8 cellular contexts compared by ENCODE assay signal in genomic region chr1:13702425-13703127, GRCh38. TPM values are rescaled to one million over a fixed set of nuclear protein-coding genes. Genes with fewer than 3 reads are reported as not detected.
A peak's percentile ranks its signal among the peaks of the same experiment; 100 is the strongest.
DNase-seq lines count a peak whose midpoint lies in the region; ATAC-seq and TF ChIP-seq lines count a peak whose summit lies in the region.

No MANE protein-coding gene starts in this region.

- peaks cover 4% of the 10 kb centered on the region for H3K9me3 Mint-ChIP-seq in activated naive CD8-positive, alpha-beta T cell treated with anti-CD3 and anti-CD28 coated beads for 36 hours

- peaks cover 0 to 21% (median 0%) of the 10 kb centered on the region in 11 experiments; a peak in 6 of 22 replicates for H4K20me1 ChIP-seq in BLaER1 treated with 17β-estradiol and CSF1 and Interleukin-3, amounts not matched to agents 10 nM and 100 nM
- H4K20me1 ChIP-seq in Loucy (ENCODE audit: insufficient read depth, low read length, poor library complexity, severe bottlenecking): peaks cover 7% of the 10 kb centered on the region

- H3K36me3 Mint-ChIP-seq in activated naive CD8-positive, alpha-beta T cell treated with anti-CD3 and anti-CD28 coated beads for 36 hours: peaks cover 28% of the 10 kb centered on the region

- H3K27ac ChIP-seq in BLaER1 treated with 17β-estradiol and CSF1 and Interleukin-3, amounts not matched to agents 10 nM and 100 nM: peak overlapping the region in 10 of 11 experiments; percentile 7 to 98 (median 96); a peak in 16 of 22 replicates
- H3K27ac ChIP-seq in left lung: peak overlapping the region in 1 of 2 donors; percentile 97

- no peaks in the 10 kb centered on the region for H3K9me2 ChIP-seq in Loucy (replicated peaks; ENCODE audit: low read depth, low read length)

- intact Hi-C loops in left lung (cut with DNase I): no loop called here

- H3K4me2 ChIP-seq in BLaER1 treated with 17β-estradiol and CSF1 and Interleukin-3, amounts not matched to agents 10 nM and 100 nM: peak overlapping the region; percentile 62 to 94 (median 83)
- H3K4me2 ChIP-seq in Loucy (ENCODE audit: low read depth, low read length, poor library complexity, severe bottlenecking): peak overlapping the region; percentile 79

- peaks cover 59% of the 10 kb centered on the region for H3K4me1 Mint-ChIP-seq in activated naive CD8-positive, alpha-beta T cell treated with anti-CD3 and anti-CD28 coated beads for 36 hours

- H3K9ac ChIP-seq in BLaER1 treated with 17β-estradiol and CSF1 and Interleukin-3, amounts not matched to agents 10 nM and 100 nM: peak overlapping the region in 8 of 11 experiments; percentile 27 to 98 (median 96); a peak in 14 of 22 replicates
- peak overlapping the region; percentile 89 for H3K9ac ChIP-seq in Loucy (ENCODE audit: low read depth, low read length, poor library complexity, severe bottlenecking)

- H3K4me3 ChIP-seq in BLaER1 treated with 17β-estradiol and CSF1 and Interleukin-3, amounts not matched to agents 10 nM and 100 nM: peak overlapping the region in 2 of 10 experiments; percentile 74 to 87; a peak in 5 of 20 replicates
- H3K4me3 ChIP-seq in Loucy (ENCODE audit: low read length, poor library complexity, severe bottlenecking) (peak overlapping the region; percentile 98), left lung (no peak overlapping the region)

- DNase-seq in activated naive CD8-positive, alpha-beta T cell treated with anti-CD3 and anti-CD28 coated beads for 36 hours: peak; percentile 70
- DNase-seq in stimulated activated naive CD8-positive, alpha-beta T cell treated with anti-CD3 and anti-CD28 coated beads, Interleukin-15, Interleukin-2, amounts not matched to agents 100 U/mL and 50 U/mL, for 24 hours: peak; percentile 62
- DNase-seq in NOMO-1 treated with DMSO at 0.1 percent for 48 hours (lab: John Stamatoyannopoulos, UW; ENCODE audit: unreplicated experiment): no peak
- no peak for DNase-seq in SIG-M5 (lab: John Stamatoyannopoulos, UW)
- DNase-seq in left lung: no peak

- no peaks in the 10 kb centered on the region for H3K27me3 Mint-ChIP-seq in activated naive CD8-positive, alpha-beta T cell treated with anti-CD3 and anti-CD28 coated beads for 36 hours

- peak overlapping the region; percentile 67 for H3K4me3 Mint-ChIP-seq in activated naive CD8-positive, alpha-beta T cell treated with anti-CD3 and anti-CD28 coated beads for 36 hours

- H3K4me1 ChIP-seq in BLaER1 treated with 17β-estradiol and CSF1 and Interleukin-3, amounts not matched to agents 10 nM and 100 nM: peaks cover 38 to 64% (median 50%) of the 10 kb centered on the region in 10 experiments
- H3K4me1 ChIP-seq in Loucy (ENCODE audit: insufficient read depth, low read length, poor library complexity, severe bottlenecking): peaks cover 58% of the 10 kb centered on the region
- H3K4me1 ChIP-seq in left lung: peaks cover 0 to 58% of the 10 kb centered on the region in 2 donors

- H3K27me3 ChIP-seq in BLaER1 treated with 17β-estradiol and CSF1 and Interleukin-3, amounts not matched to agents 10 nM and 100 nM: no peaks in the 10 kb centered on the region
- H3K27me3 ChIP-seq in Loucy (ENCODE audit: insufficient read depth, low read length, poor library complexity, severe bottlenecking) (no peaks in the 10 kb centered on the region), left lung (no peaks in the 10 kb centered on the region)

- H3K9me3 ChIP-seq in BLaER1 treated with 17β-estradiol and CSF1 and Interleukin-3, amounts not matched to agents 10 nM and 100 nM (replicated peaks in 1 of 11): peaks cover 7 to 20% (median 12%) of the 10 kb centered on the region in 11 experiments; a peak in 21 of 22 replicates
- H3K9me3 ChIP-seq in Loucy (ENCODE audit: insufficient read depth, low read depth, low read length) (no peaks in the 10 kb centered on the region; the same call in 1 of the 2 replicates), left lung (no peaks in the 10 kb centered on the region)

- H3F3A ChIP-seq in Loucy (ENCODE audit: low read depth): 0 out of 2 replicates have a peak, but pooled peaks cover 6% of the 10 kb centered on the region

- H3K36me3 ChIP-seq in BLaER1 treated with 17β-estradiol and CSF1 and Interleukin-3, amounts not matched to agents 10 nM and 100 nM: peaks cover 0 to 12% (median 0%) of the 10 kb centered on the region in 11 experiments; a peak in 3 of 22 replicates
- H3K36me3 ChIP-seq in Loucy (ENCODE audit: insufficient read depth, low read length) (no peaks in the 10 kb centered on the region), left lung (no peaks in the 10 kb centered on the region)

- peak; percentile 77 for ATAC-seq in GM21390 (IDR thresholded peaks at IDR 0.05; ENCODE audit: unreplicated experiment)
- ATAC-seq in stimulated activated naive CD8-positive, alpha-beta T cell treated with anti-CD3 and anti-CD28 coated beads, Interleukin-15, Interleukin-2, amounts not matched to agents 100 U/mL and 50 U/mL, for 24 hours: peak; percentile 90
- ATAC-seq in left lung: no peak

- H3K79me2 ChIP-seq in Loucy (ENCODE audit: insufficient read depth, low read length): peaks cover 82% of the 10 kb centered on the region

- no peak for TF ChIP-seq CTCF in Loucy (conservative IDR thresholded peaks at IDR 0.05; ENCODE audit: low read length)
- TF ChIP-seq CTCF in left lung (IDR thresholded peaks at IDR 0.05): no peak

- peak overlapping the region; percentile 1; the same call in 1 of the 2 replicates for H2AFZ ChIP-seq in Loucy (ENCODE audit: low read length)

- peak overlapping the region; percentile 79 for H3K27ac Mint-ChIP-seq in activated naive CD8-positive, alpha-beta T cell treated with anti-CD3 and anti-CD28 coated beads for 36 hours

RNA-seq across cellular contexts. Expression of gene PRDM2, which starts 2.6 kb away (rescaled TPM):
- 10 to 100 TPM; 47.3 to 57.5 TPM for total RNA-seq in activated naive CD8-positive, alpha-beta T cell treated with anti-CD3 and anti-CD28 coated beads for 36 hours
- 10 to 100 TPM; 39.6 to 42.7 TPM for total RNA-seq in left lung

Comparison
In these comparisons a context has a peak if more than half of its experiments do, and no peak if none do; other contexts are left out.
1. DNase-seq: peak in activated naive CD8-positive, alpha-beta T cell treated with anti-CD3 and anti-CD28 coated beads for 36 hours (single experiment) and stimulated activated naive CD8-positive, alpha-beta T cell treated with anti-CD3 and anti-CD28 coated beads, Interleukin-15, Interleukin-2, amounts not matched to agents 100 U/mL and 50 U/mL, for 24 hours (single experiment); none in NOMO-1 treated with DMSO at 0.1 percent for 48 hours (single experiment), SIG-M5 (single experiment) and left lung (0 of 2).